Comparison of ENCODE assay signal across 1 cellular context in genomic region chr16:78770353-78771091, GRCh38.
TF ChIP-seq lines count a peak whose summit lies in the region.

No MANE protein-coding gene starts in this region.

TF ChIP-seq in HepG2, 621 proteins besides CTCF, POLR2A, EP300 and RAD21 (continued from another document and continues in another):
- TF ChIP-seq ELF3 (CRISPR knock-in tag; IDR thresholded peaks at IDR 0.05) (peak; percentile 59), ATF6 (CRISPR knock-in tag; conservative IDR thresholded peaks at IDR 0.05) (no peak), ZNF678 (CRISPR knock-in tag; IDR thresholded peaks at IDR 0.05) (no peak), NR2F1 (CRISPR knock-in tag; IDR thresholded peaks at IDR 0.05) (no peak), ZSCAN21 (CRISPR knock-in tag; IDR thresholded peaks at IDR 0.05; ENCODE audit: borderline replicate concordance) (no peak), ATF3 (CRISPR knock-in tag; IDR thresholded peaks at IDR 0.05) (0 out of 2 replicates have a peak, but pooled peaks have one; percentile 8), ZNF7 (CRISPR knock-in tag; IDR thresholded peaks at IDR 0.05) (no peak), TIGD3 (CRISPR knock-in tag; IDR thresholded peaks at IDR 0.05; ENCODE audit: borderline replicate concordance) (no peak), THRA (CRISPR knock-in tag; IDR thresholded peaks at IDR 0.05; ENCODE audit: borderline replicate concordance) (peak; percentile 42; the same call in 1 of the 2 replicates), ZNF607 (CRISPR knock-in tag; IDR thresholded peaks at IDR 0.05; ENCODE audit: borderline replicate concordance) (0 out of 2 replicates have a peak, but pooled peaks have one; percentile 26), SALL2 (CRISPR knock-in tag; IDR thresholded peaks at IDR 0.05) (0 out of 2 replicates have a peak, but pooled peaks have one; percentile 58), HOMEZ (CRISPR knock-in tag; IDR thresholded peaks at IDR 0.05; ENCODE audit: low read depth) (0 out of 2 replicates have a peak, but pooled peaks have one; percentile 57), MTA3 (CRISPR knock-in tag; IDR thresholded peaks at IDR 0.05) (no peak), ZNF768 (CRISPR knock-in tag; IDR thresholded peaks at IDR 0.05) (peak; percentile 58; the same call in 1 of the 2 replicates), ARID5B (CRISPR knock-in tag; IDR thresholded peaks at IDR 0.05) (peak; percentile 52), NFKBIZ (CRISPR knock-in tag; IDR thresholded peaks at IDR 0.05) (0 out of 2 replicates have a peak, but pooled peaks have one; percentile 40), SP4 (CRISPR knock-in tag; IDR thresholded peaks at IDR 0.05) (no peak), HNRNPUL1 (IDR thresholded peaks at IDR 0.05; ENCODE audit: low read depth, low read length) (no peak), ZNF782 (CRISPR knock-in tag; IDR thresholded peaks at IDR 0.05; ENCODE audit: borderline replicate concordance) (no peak), ARNT (IDR thresholded peaks at IDR 0.05) (no peak), ZSCAN29 (CRISPR knock-in tag; conservative IDR thresholded peaks at IDR 0.05) (no peak), SRY (CRISPR knock-in tag; IDR thresholded peaks at IDR 0.05) (no peak), NFKB2 (CRISPR knock-in tag; IDR thresholded peaks at IDR 0.05; ENCODE audit: borderline replicate concordance) (0 out of 2 replicates have a peak, but pooled peaks have one; percentile 53), HMG20B (CRISPR knock-in tag; conservative IDR thresholded peaks at IDR 0.05) (no peak), GATAD2A (CRISPR knock-in tag; IDR thresholded peaks at IDR 0.05) (peak; percentile 64; the same call in 1 of the 2 replicates), HOXA5 (CRISPR knock-in tag; IDR thresholded peaks at IDR 0.05) (peak; percentile 67; the same call in 1 of the 2 replicates), BRD4 (CRISPR knock-in tag; IDR thresholded peaks at IDR 0.05) (peak; percentile 34; the same call in 1 of the 2 replicates), TFAP4 (IDR thresholded peaks at IDR 0.05; ENCODE audit: borderline replicate concordance, low read depth) (peak; percentile 24; the same call in 1 of the 2 replicates), HDAC6 (IDR thresholded peaks at IDR 0.05; ENCODE audit: low read depth, low read length) (no peak), STAT5B (CRISPR knock-in tag; IDR thresholded peaks at IDR 0.05) (no peak), POGK (CRISPR knock-in tag; conservative IDR thresholded peaks at IDR 0.05) (peak; percentile 59; the same call in 1 of the 2 replicates), HOXA9 (CRISPR knock-in tag; IDR thresholded peaks at IDR 0.05; ENCODE audit: borderline replicate concordance) (no peak), ZNF329 (CRISPR knock-in tag; IDR thresholded peaks at IDR 0.05; ENCODE audit: low read depth) (no peak), SMAD3 (CRISPR knock-in tag; IDR thresholded peaks at IDR 0.05) (peak; percentile 43; the same call in 1 of the 2 replicates), ZNF160 (CRISPR knock-in tag; IDR thresholded peaks at IDR 0.05) (no peak), ZNF281 (CRISPR knock-in tag; IDR thresholded peaks at IDR 0.05; ENCODE audit: borderline replicate concordance) (peak; percentile 56; the same call in 1 of the 2 replicates), NFIC (IDR thresholded peaks at IDR 0.05; ENCODE audit: low read length) (no peak), ZNF512 (CRISPR knock-in tag; IDR thresholded peaks at IDR 0.05) (peak; percentile 53; the same call in 1 of the 2 replicates), HDAC2 (CRISPR knock-in tag; IDR thresholded peaks at IDR 0.05) (peak; percentile 21; the same call in 1 of the 2 replicates), PTBP1 (IDR thresholded peaks at IDR 0.05; ENCODE audit: low read depth, low read length, poor library complexity, severe bottlenecking) (no peak), FOXP4 (CRISPR knock-in tag; IDR thresholded peaks at IDR 0.05) (peak; percentile 69)
